Comparison of ENCODE assay signal across 9 cellular contexts in genomic region chr1:70745199-70745598, GRCh38.
DNase-seq lines count a peak whose midpoint lies in the region; ATAC-seq and TF ChIP-seq lines count a peak whose summit lies in the region.
"Had no signal": no experiment of that assay in that cellular context is flagged by ENCODE, and none has a peak within 500 bp of the region (broad histone marks: within the 10 kb centered on the region; RNA-seq: fewer than 3 reads in every experiment).

No MANE protein-coding gene starts in this region.

- ATAC-seq in GM23338 (peak; percentile 82), Panc1 (no peak), right cardiac atrium (no peak)

- H3K36me3 ChIP-seq in GM23338 (ENCODE audit: insufficient read depth): 0 out of 2 replicates have a peak, but pooled peaks cover 6% of the 10 kb centered on the region
- H3K36me3 ChIP-seq in Panc1 (ENCODE audit: control insufficient read depth, insufficient read depth, low read length): no peaks in the 10 kb centered on the region

- H3K9me3 ChIP-seq in Panc1 (ENCODE audit: control insufficient read depth, insufficient read depth, low read depth, low read length) (no peaks in the 10 kb centered on the region; the same call in 1 of the 2 replicates), right cardiac atrium (ENCODE audit: control insufficient read depth, low read length) (no peaks in the 10 kb centered on the region)

- H2AFZ ChIP-seq in GM23338: peak overlapping the region; percentile 93; the same call in 1 of the 2 replicates

- H3F3A ChIP-seq in GM23338 (replicated peaks; ENCODE audit: low read depth): no peaks in the 10 kb centered on the region

- H3K9me2 ChIP-seq in GM23338 (ENCODE audit: insufficient read depth): no peaks in the 10 kb centered on the region

- H3K27me3 ChIP-seq in GM23338 (ENCODE audit: insufficient read depth) (no peaks in the 10 kb centered on the region), Panc1 (ENCODE audit: control insufficient read depth, insufficient read depth, low read length) (no peaks in the 10 kb centered on the region), right cardiac atrium (ENCODE audit: control insufficient read depth, insufficient read depth) (no peaks in the 10 kb centered on the region)

- no peak overlapping the region for H3K4me2 ChIP-seq in GM23338

- no peak overlapping the region for H3K4me3 Mint-ChIP-seq in GM23338
- H3K4me3 Mint-ChIP-seq: dendritic cell treated with granulocyte-macrophage colony-stimulating factor and Interleukin-4, amounts not matched to agents 40 ng/mL and 50 ng/mL, for 4 days had no signal

- H3K4me1 ChIP-seq in GM23338 (ENCODE audit: insufficient read depth) (no peaks in the 10 kb centered on the region), Panc1 (ENCODE audit: control insufficient read depth, insufficient read depth, low read length) (no peaks in the 10 kb centered on the region), right cardiac atrium (ENCODE audit: control insufficient read depth, insufficient read depth, low read length) (no peaks in the 10 kb centered on the region)

- peaks cover 18% of the 10 kb centered on the region; the same call in 2 of the 3 replicates for H3K36me3 Mint-ChIP-seq in GM23338 (ENCODE audit: low read depth)

- TF ChIP-seq CTCF in C4-2B (conservative IDR thresholded peaks at IDR 0.05) (peak; percentile 67), GM23338 (conservative IDR thresholded peaks at IDR 0.05; ENCODE audit: low read depth in 2 of 2) (peak; percentile 72 to 73), Panc1 (IDR thresholded peaks at IDR 0.05) (peak; percentile 53)

- CTCF ChIA-PET in Panc1 (lab: Charles Lee): no interaction called here

- H3K27me3 Mint-ChIP-seq in GM23338 (ENCODE audit: insufficient read depth, low read depth, poor library complexity): peaks cover 7% of the 10 kb centered on the region
- H3K27me3 Mint-ChIP-seq: dendritic cell treated with granulocyte-macrophage colony-stimulating factor and Interleukin-4, amounts not matched to agents 40 ng/mL and 50 ng/mL, for 4 days had no signal

- no peaks in the 10 kb centered on the region for H4K20me1 ChIP-seq in GM23338 (replicated peaks; ENCODE audit: insufficient read depth)

- in situ Hi-C loops in Panc1 (cut with HindIII; ENCODE audit: low pct_unique_long_range_greater_than_20kb, low sequenced_read_pairs): no loop called here

- POLR2A ChIA-PET in Panc1 (lab: Charles Lee): no interaction called here

- H3K27ac Mint-ChIP-seq in GM23338: no peak overlapping the region
- H3K27ac Mint-ChIP-seq: dendritic cell treated with granulocyte-macrophage colony-stimulating factor and Interleukin-4, amounts not matched to agents 40 ng/mL and 50 ng/mL, for 4 days had no signal

- DNase-seq in GM23338 (ENCODE audit: low spot score) (peak; percentile 73), Panc1 (ENCODE audit: low read depth, low spot score) (no peak), iPS DF 4.7 (ENCODE audit: extremely low read depth, low spot score) (peak; percentile 71), ureter (ENCODE audit: low spot score) (no peak), right cardiac atrium (no peak), superior temporal gyrus (ENCODE audit: extremely low spot score) (no peak)
- no peak for DNase-seq in central memory CD4-positive, alpha-beta T cell

- H3K9me3 Mint-ChIP-seq in GM23338: peaks cover 47% of the 10 kb centered on the region

- 65% methylated on average over 4 of the region's 4 CpGs for WGBS in right cardiac atrium

- H3K79me2 ChIP-seq in GM23338 (replicated peaks; ENCODE audit: insufficient read depth): no peaks in the 10 kb centered on the region

- H3K4me3 ChIP-seq in GM23338 (no peak overlapping the region), Panc1 (ENCODE audit: low read depth in 2 of 2, low read length in 2 of 2) (no peak overlapping the region), right cardiac atrium (ENCODE audit: low read length) (no peak overlapping the region)

- BruUV-seq in Panc1 (replicated peaks; lab: Mats Ljungman, UMichigan): no TSS peak

- H3K4me1 Mint-ChIP-seq in GM23338: no peaks in the 10 kb centered on the region

- H3K27ac ChIP-seq in C4-2B (no peak overlapping the region), GM23338 (ENCODE audit: low read depth) (no peak overlapping the region), Panc1 (ENCODE audit: low read length) (no peak overlapping the region), right cardiac atrium (ENCODE audit: low read length) (no peak overlapping the region)

- intact Hi-C loops in Panc1 (cut with micrococcal nuclease; ENCODE audit: unreplicated experiment): no loop called here
- intact Hi-C loops in right cardiac atrium (cut with DNase I): no loop called here

TF ChIP-seq in GM23338, 12 proteins besides CTCF, POLR2A, EP300 and RAD21:
- TF ChIP-seq ZNF114 (CRISPR knock-in tag; IDR thresholded peaks at IDR 0.05) (no peak), STAT1 (IDR thresholded peaks at IDR 0.05; ENCODE audit: unreplicated experiment) (no peak), ETS1 (IDR thresholded peaks at IDR 0.05) (no peak), NANOG (IDR thresholded peaks at IDR 0.05; ENCODE audit: borderline replicate concordance) (no peak)
TF ChIP-seq in GM23338: peak in this region for 0.

Comparison
In these comparisons a context has a peak if more than half of its experiments do, and no peak if none do; other contexts are left out.
1. DNase-seq: peak in GM23338 (single experiment) and iPS DF 4.7 (single experiment); none in Panc1 (single experiment), ureter (single experiment), right cardiac atrium (0 of 3), superior temporal gyrus (single experiment) and central memory CD4-positive, alpha-beta T cell (single experiment).
2. Peak in every context shown above with its lines, with median percentiles within 50 percentile points of each other: CTCF ChIP-seq.